Comparison of ENCODE assay signal across 8 cellular contexts in genomic region chr10:132551093-132551807, GRCh38.
DNase-seq lines count a peak whose midpoint lies in the region; ATAC-seq lines count a peak whose summit lies in the region.

No MANE protein-coding gene starts in this region.

- H3K9me3 Mint-ChIP-seq in activated T-cell treated with anti-CD3 and anti-CD28 coated beads, Interleukin-2, amount 50 U/mL, for 24 hours, result no peaks in the 10 kb centered on the region

- no peaks in the 10 kb centered on the region for H3K27me3 Mint-ChIP-seq in activated T-cell treated with anti-CD3 and anti-CD28 coated beads, Interleukin-2, amount 50 U/mL, for 24 hours

- H3K36me3 Mint-ChIP-seq in activated T-cell treated with anti-CD3 and anti-CD28 coated beads, Interleukin-2, amount 50 U/mL, for 24 hours (ENCODE audit: low read depth), result no peaks in the 10 kb centered on the region

- peak overlapping the region; percentile 66 for H3K27ac Mint-ChIP-seq in activated T-cell treated with anti-CD3 and anti-CD28 coated beads, Interleukin-2, amount 50 U/mL, for 24 hours

- ATAC-seq in GM19351 (IDR thresholded peaks at IDR 0.05; ENCODE audit: unreplicated experiment) (peak; percentile 76), HG03342 (IDR thresholded peaks at IDR 0.05; ENCODE audit: unreplicated experiment) (peak; percentile 68)

- H3K4me1 Mint-ChIP-seq in activated T-cell treated with anti-CD3 and anti-CD28 coated beads, Interleukin-2, amount 50 U/mL, for 24 hours (ENCODE audit: low read depth), result peaks cover 47% of the 10 kb centered on the region

- DNase-seq in GDM1 (lab: John Stamatoyannopoulos, UW) (peak; percentile 42), hippocampal formation (lab: John Stamatoyannopoulos, UW) (no peak), NCI-H226 (no peak), HuH-7 (ENCODE audit: low spot score) (no peak), NCI-H2081 treated with DMSO at 0.1 percent for 48 hours (lab: John Stamatoyannopoulos, UW) (no peak)
- DNase-seq in activated T-cell treated with anti-CD3 and anti-CD28 coated beads, Interleukin-2, amount 50 U/mL, for 24 hours, result no peak

- peak overlapping the region; percentile 66 for H3K4me3 Mint-ChIP-seq in activated T-cell treated with anti-CD3 and anti-CD28 coated beads, Interleukin-2, amount 50 U/mL, for 24 hours
